ENCODE assay signal across 9 cellular contexts in the genomic region with DNA sequence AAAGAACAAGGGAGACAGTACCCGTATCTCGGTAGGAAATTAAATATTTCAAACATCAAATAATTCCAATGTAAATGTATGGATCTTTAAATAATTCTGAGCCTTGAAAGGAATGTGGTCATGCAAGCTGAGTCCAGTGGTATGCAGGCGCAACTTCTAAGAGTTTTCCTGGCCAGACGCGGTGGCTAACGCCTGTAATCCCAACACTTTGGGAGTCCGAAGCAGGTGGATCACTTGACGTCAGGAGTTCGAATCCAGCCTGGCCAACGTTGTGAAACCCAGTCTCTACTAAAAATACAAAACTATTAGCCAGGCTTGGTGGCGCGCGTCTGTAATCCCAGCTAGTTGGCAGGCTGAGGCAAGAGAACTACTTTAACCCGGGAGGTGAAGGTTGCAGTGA. TPM values are rescaled to one million over a fixed set of nuclear protein-coding genes. Genes with fewer than 3 reads are reported as not detected.
DNase-seq lines count a peak whose midpoint lies in the region; ATAC-seq and TF ChIP-seq lines count a peak whose summit lies in the region.
"Had no signal": no experiment of that assay in that cellular context is flagged by ENCODE, and none has a peak within 500 bp of the region (broad histone marks: within the 10 kb centered on the region; RNA-seq: fewer than 3 reads in every experiment).

No MANE protein-coding gene starts in this region.

- H3K4me1 ChIP-seq in colonic mucosa (no peaks in the 10 kb centered on the region), neuron (ENCODE audit: insufficient read depth, low read length) (no peaks in the 10 kb centered on the region)

- H3K9me3 Mint-ChIP-seq in IgD-negative memory B cell, result peaks cover 9 to 29% (median 13%) of the 10 kb centered on the region in 3 donors

- no peak for ATAC-seq in HG03097 (IDR thresholded peaks at IDR 0.05; ENCODE audit: low FRiP score, unreplicated experiment)

- H3K4me3 ChIP-seq in AG09309 (ENCODE audit: control insufficient read depth, low read depth, low read length) (peak overlapping the region; percentile 80), colonic mucosa (peak overlapping the region; percentile 82), neuron (ENCODE audit: low read length) (peak overlapping the region; percentile 91)

- no peak overlapping the region for H3K9ac ChIP-seq in colonic mucosa (ENCODE audit: low read depth in 2 of 2, low read length in 2 of 2)

- H3K27me3 ChIP-seq in colonic mucosa (no peaks in the 10 kb centered on the region), neuron (ENCODE audit: insufficient read depth, low read length) (no peaks in the 10 kb centered on the region)

- H3K27ac Mint-ChIP-seq in IgD-negative memory B cell, result no peak overlapping the region

- H3K27me3 Mint-ChIP-seq in IgD-negative memory B cell, result peaks cover 4% of the 10 kb centered on the region

- H3K27ac ChIP-seq in colonic mucosa (no peak overlapping the region), substantia nigra (ENCODE audit: low read depth, low read length, poor library complexity, severe bottlenecking) (no peak overlapping the region)

- H3K4me3 Mint-ChIP-seq in IgD-negative memory B cell, result peak overlapping the region; percentile 73 to 79 (median 76)

- peaks cover 8 to 24% (median 8%) of the 10 kb centered on the region in 3 donors for H3K4me1 Mint-ChIP-seq in IgD-negative memory B cell

- peaks cover 8% of the 10 kb centered on the region for H3K36me3 Mint-ChIP-seq in IgD-negative memory B cell

- TF ChIP-seq CTCF in AG09309 (IDR thresholded peaks at IDR 0.05; ENCODE audit: control insufficient read depth, insufficient read depth, low read depth, low read length, missing control alignments) (no peak), colonic mucosa (IDR thresholded peaks at IDR 0.05) (no peak)

- H3K36me3 ChIP-seq in colonic mucosa (no peaks in the 10 kb centered on the region), neuron (ENCODE audit: insufficient read depth, low read length) (peaks cover 2% of the 10 kb centered on the region)

- intact Hi-C loops in colonic mucosa (cut with DNase I), result loop anchor here (10.0 kb wide), 1 partner anchor 138 kb away; the partner anchor contains the start of gene ZNF665

- DNase-seq in AG09309 (ENCODE audit: low read depth) (no peak), colonic mucosa (no peak), substantia nigra (lab: John Stamatoyannopoulos, UW) (no peak), NCI-H187 treated with DMSO at 0.1 percent for 48 hours (lab: John Stamatoyannopoulos, UW) (no peak), C1 segment of cervical spinal cord (lab: John Stamatoyannopoulos, UW) (no peak)
- DNase-seq: NCI-H2171 treated with DMSO at 0.1 percent for 48 hours had no signal

- H3K9me3 ChIP-seq in colonic mucosa (no peaks in the 10 kb centered on the region), neuron (ENCODE audit: low read length) (peaks cover 6% of the 10 kb centered on the region)

- H2AFZ ChIP-seq in neuron (ENCODE audit: low read depth, low read length), result no peak overlapping the region

RNA-seq across cellular contexts. Expression of gene ZNF845, which starts 1.1 kb away (rescaled TPM):
- 11.6 TPM for polyA plus RNA-seq in IgD-negative memory B cell
- total RNA-seq in colonic mucosa, result 1 to 10 TPM; 7.7 to 7.9 TPM

RNA-seq across cellular contexts. Expression of gene ZNF525, which starts 33.0 kb away (rescaled TPM):
- polyA plus RNA-seq in IgD-negative memory B cell, result 12.4 TPM
- total RNA-seq in colonic mucosa, result 10 to 100 TPM in 1 of 2 donors, 1 to 10 TPM in 1; 9.4 to 13.9 TPM
